In genomic region chr2:135411646-135412045, GRCh38 we compare ENCODE assay signal across 3 cellular contexts.
A peak's percentile ranks its signal among the peaks of the same experiment; 100 is the strongest.
TF ChIP-seq lines count a peak whose summit lies in the region.

No MANE protein-coding gene starts in this region.

TF ChIP-seq in HepG2, 621 proteins besides CTCF, POLR2A, EP300 and RAD21:
- no peak for TF ChIP-seq ZBTB14 (CRISPR knock-in tag; IDR thresholded peaks at IDR 0.05)
- TF ChIP-seq CEBPB (IDR thresholded peaks at IDR 0.05; ENCODE audit: borderline replicate concordance, low read depth, low read length) = peak; percentile 86
TF ChIP-seq in HepG2: peak in this region for 1.

TF ChIP-seq in Ishikawa, 13 proteins besides CTCF, POLR2A, EP300 and RAD21:
- TF ChIP-seq YY1 (IDR thresholded peaks at IDR 0.05; ENCODE audit: low read depth) (no peak), CEBPB (IDR thresholded peaks at IDR 0.05) (0 out of 2 replicates have a peak, but pooled peaks have one; percentile 42)

TF ChIP-seq in H1, 55 proteins besides CTCF, POLR2A, EP300 and RAD21:
- TF ChIP-seq TAF7 (optimal IDR thresholded peaks at IDR 0.05; ENCODE audit: borderline replicate concordance, low read depth, low read length) (no peak), SP2 (IDR thresholded peaks at IDR 0.05; ENCODE audit: low read length) (no peak), JUN (IDR thresholded peaks at IDR 0.05; ENCODE audit: low read depth, low read length) (no peak), CEBPB (IDR thresholded peaks at IDR 0.05; ENCODE audit: low read depth, low read length) (peak; percentile 73), NANOG (IDR thresholded peaks at IDR 0.05; ENCODE audit: insufficient read depth, low read depth, low read length, poor library complexity, severe bottlenecking) (no peak), SIX5 (IDR thresholded peaks at IDR 0.05; ENCODE audit: low read depth, low read length) (no peak), POLR2AphosphoS5 (IDR thresholded peaks at IDR 0.05; ENCODE audit: low read depth, low read length) (no peak)
